In genomic region chr22:19291218-19291579, GRCh38 we compare ENCODE assay signal across 8 cellular contexts. TPM values are rescaled to one million over a fixed set of nuclear protein-coding genes. Genes with fewer than 3 reads are reported as not detected.
DNase-seq lines count a peak whose midpoint lies in the region; ATAC-seq, FAIRE-seq and TF ChIP-seq lines count a peak whose summit lies in the region.

No MANE protein-coding gene starts in this region.

- H3K27me3 Mint-ChIP-seq in stimulated activated naive CD8-positive, alpha-beta T cell treated with anti-CD3 and anti-CD28 coated beads, Interleukin-15, amount 100 ng/mL, for 72 hours, result peaks cover 46% of the 10 kb centered on the region

- H3K9me3 ChIP-seq in ectodermal cell (ENCODE audit: control insufficient read depth, low read length), result no peaks in the 10 kb centered on the region

- peak overlapping the region; percentile 79 to 82 for H3K4me3 Mint-ChIP-seq in stimulated activated naive CD8-positive, alpha-beta T cell treated with anti-CD3 and anti-CD28 coated beads, Interleukin-15, amount 100 ng/mL, for 72 hours

- 0% methylated on average over 41 of the region's 41 CpGs for WGBS in ectodermal cell, 2 experiments

- H3K9me3 Mint-ChIP-seq in stimulated activated naive CD8-positive, alpha-beta T cell treated with anti-CD3 and anti-CD28 coated beads, Interleukin-15, amount 100 ng/mL, for 72 hours, result no peaks in the 10 kb centered on the region

- in situ Hi-C loops in GM13977 (cut with MboI; ENCODE audit: low pct_unique_long_range_greater_than_20kb, low sequenced_read_pairs, unreplicated experiment), result no loop called here

- peaks cover 13% of the 10 kb centered on the region for H3K4me1 ChIP-seq in ectodermal cell (ENCODE audit: control insufficient read depth, insufficient read depth, low read length)

- peaks cover 19% of the 10 kb centered on the region for H3K4me1 Mint-ChIP-seq in stimulated activated naive CD8-positive, alpha-beta T cell treated with anti-CD3 and anti-CD28 coated beads, Interleukin-15, amount 100 ng/mL, for 72 hours

- peak overlapping the region; percentile 53 for H3K4me3 ChIP-seq in ectodermal cell (ENCODE audit: insufficient read depth, low read depth, low read length)

- FAIRE-seq in HTR-8/SVneo (lab: Jason Lieb, UNC), result no peak

- no peaks in the 10 kb centered on the region for H3K36me3 ChIP-seq in ectodermal cell (ENCODE audit: control insufficient read depth, insufficient read depth, low read length)

- H3K27ac ChIP-seq in VCaP (peak overlapping the region; percentile 72; the same call in 1 of the 2 replicates), ectodermal cell (ENCODE audit: insufficient read depth, low read depth, low read length, poor library complexity, severe bottlenecking) (no peak overlapping the region)

- peak; percentile 11 for ATAC-seq in HG03135 (IDR thresholded peaks at IDR 0.05; ENCODE audit: unreplicated experiment)
- peak; percentile 68 for ATAC-seq in stimulated activated naive CD8-positive, alpha-beta T cell treated with anti-CD3 and anti-CD28 coated beads, Interleukin-15, amount 100 ng/mL, for 72 hours

- peaks cover 27% of the 10 kb centered on the region for H3K27me3 ChIP-seq in ectodermal cell (ENCODE audit: control insufficient read depth, insufficient read depth, low read length, poor library complexity, severe bottlenecking)

- no peak overlapping the region for H3K27ac Mint-ChIP-seq in stimulated activated naive CD8-positive, alpha-beta T cell treated with anti-CD3 and anti-CD28 coated beads, Interleukin-15, amount 100 ng/mL, for 72 hours

- TF ChIP-seq CTCF in GM13977 (IDR thresholded peaks at IDR 0.05; ENCODE audit: extremely low read depth, insufficient read depth, missing control alignments) (no peak), VCaP (conservative IDR thresholded peaks at IDR 0.05) (no peak; the same call in 1 of the 2 replicates)

- DNase-seq in GM13977 (ENCODE audit: low spot score) (peak; percentile 41), lung microvascular endothelial cell (ENCODE audit: low read depth in 2 of 2) (peak; percentile 25 to 28), RPMI8226 (no peak), HTR-8/SVneo (ENCODE audit: insufficient read length, low spot score) (no peak)
- DNase-seq in stimulated activated naive CD8-positive, alpha-beta T cell treated with anti-CD3 and anti-CD28 coated beads, Interleukin-15, amount 100 ng/mL, for 72 hours, result peak; percentile 28 to 46

RNA-seq across cellular contexts. Expression of gene CLTCL1, which starts 0.3 kb away (rescaled TPM):
- polyA plus RNA-seq in ectodermal cell (2013, experiment 1 of 4), result 9.9 TPM
- 13.0 TPM for polyA plus RNA-seq in ectodermal cell (2013, experiment 2 of 4)
- polyA plus RNA-seq in ectodermal cell (2013, experiment 3 of 4), result 8.8 TPM
- polyA plus RNA-seq in ectodermal cell (2013, experiment 4 of 4), result 10.0 TPM
- total RNA-seq in lung microvascular endothelial cell, result 2.0 and 4.0 TPM in 2 replicates

Comparison
In these comparisons a context has a peak if more than half of its experiments do, and no peak if none do; other contexts are left out.
1. DNase-seq: peak in GM13977 (single experiment), lung microvascular endothelial cell (2 of 2) and stimulated activated naive CD8-positive, alpha-beta T cell treated with anti-CD3 and anti-CD28 coated beads, Interleukin-15, amount 100 ng/mL, for 72 hours (2 of 2); none in RPMI8226 (single experiment) and HTR-8/SVneo (single experiment).